8 cellular contexts compared by ENCODE assay signal in genomic region chr3:169865176-169865800, GRCh38. TPM values are rescaled to one million over a fixed set of nuclear protein-coding genes. Genes with fewer than 3 reads are reported as not detected.
DNase-seq lines count a peak whose midpoint lies in the region; ATAC-seq, FAIRE-seq and TF ChIP-seq lines count a peak whose summit lies in the region.
"Had no signal": no experiment of that assay in that cellular context is flagged by ENCODE, and none has a peak within 500 bp of the region (broad histone marks: within the 10 kb centered on the region; RNA-seq: fewer than 3 reads in every experiment).

No MANE protein-coding gene starts in this region.

- in situ Hi-C loops in GM13976 (cut with MboI; ENCODE audit: low sequenced_read_pairs, unreplicated experiment) = no loop called here

- H3K9me3 ChIP-seq in small intestine (ENCODE audit: control insufficient read depth, low read depth) = no peaks in the 10 kb centered on the region

- H3K4me3 ChIP-seq in small intestine (ENCODE audit: low read depth in 1 of 2, low read length in 2 of 2) = no peak overlapping the region

- DNase-seq in activated CD8-positive, alpha-beta memory T cell treated with anti-CD3 and anti-CD28 coated beads, Interleukin-2, amount 50 U/mL, for 4 hours = peak; percentile 39
- DNase-seq in small intestine (peak; percentile 40), middle frontal gyrus (ENCODE audit: extremely low spot score, low spot score) (no peak), GM13976 (ENCODE audit: low spot score) (no peak)
- DNase-seq: NCI-H510A treated with DMSO at 0.1 percent for 48 hours had no signal

- H3K4me1 ChIP-seq in small intestine (ENCODE audit: control insufficient read depth in 2 of 2, insufficient read depth in 1 of 2, low read depth in 1 of 2, low read length in 1 of 2) = peaks cover 0 to 2% of the 10 kb centered on the region in 2 donors

- H3K27ac ChIP-seq in small intestine (ENCODE audit: low read depth in 1 of 2, low read length in 1 of 2) = no peak overlapping the region

- FAIRE-seq in small intestine (lab: Jason Lieb, UNC) = no peak

- no peak for TF ChIP-seq CTCF in GM13976 (IDR thresholded peaks at IDR 0.05; ENCODE audit: borderline replicate concordance, control extremely low read depth, extremely low read depth, insufficient read depth, missing control alignments)

- ATAC-seq in GM18519 (IDR thresholded peaks at IDR 0.05; ENCODE audit: low FRiP score, unreplicated experiment) = peak; percentile 54
- ATAC-seq in HG02981 (IDR thresholded peaks at IDR 0.05; ENCODE audit: unreplicated experiment) = peak; percentile 39
- no peak for ATAC-seq in GM18870 (IDR thresholded peaks at IDR 0.05; ENCODE audit: unreplicated experiment)

- no peaks in the 10 kb centered on the region for H3K27me3 ChIP-seq in small intestine (ENCODE audit: control insufficient read depth in 2 of 2, insufficient read depth in 2 of 2, low read length in 2 of 2)

- WGBS in small intestine, 3 donors = 34 to 53% (median 41%) methylated on average over 12 of the region's 12 CpGs

- H3K36me3 ChIP-seq in small intestine (ENCODE audit: control insufficient read depth in 2 of 2, insufficient read depth in 2 of 2, low read length in 2 of 2) = peaks cover 0 to 4% of the 10 kb centered on the region in 2 donors

RNA-seq across cellular contexts. Expression of gene LRRC31, which starts 4.4 kb away (rescaled TPM):
- polyA plus RNA-seq in small intestine = 10 to 100 TPM in 1 of 3 donors, 1 to 10 TPM in 2; 6.8 to 26.4 (median 9.5) TPM

RNA-seq across cellular contexts. Expression of gene SAMD7, which starts 46.1 kb away (rescaled TPM):
- polyA plus RNA-seq in small intestine = not detected

RNA-seq across cellular contexts. Expression of gene LRRC34, which starts 52.6 kb away (rescaled TPM):
- 1 to 10 TPM in 1 of 3 donors, under 1 TPM in 1, not detected in 1; 0.94 to 2.2 TPM for polyA plus RNA-seq in small intestine

RNA-seq across cellular contexts. Expression of gene LRRIQ4, which starts 52.6 kb away (rescaled TPM):
- not detected for polyA plus RNA-seq in small intestine

Comparison
In these comparisons a context has a peak if more than half of its experiments do, and no peak if none do; other contexts are left out.
1. DNase-seq: peak in activated CD8-positive, alpha-beta memory T cell treated with anti-CD3 and anti-CD28 coated beads, Interleukin-2, amount 50 U/mL, for 4 hours (single experiment) and small intestine (single experiment); none in middle frontal gyrus (single experiment) and GM13976 (single experiment).